In genomic region chr17:31517524-31517923, GRCh38 we compare ENCODE assay signal across 10 cellular contexts.
DNase-seq lines count a peak whose midpoint lies in the region; ATAC-seq, FAIRE-seq and TF ChIP-seq lines count a peak whose summit lies in the region.
"Had no signal": no experiment of that assay in that cellular context is flagged by ENCODE, and none has a peak within 500 bp of the region (broad histone marks: within the 10 kb centered on the region; RNA-seq: fewer than 3 reads in every experiment).

No MANE protein-coding gene starts in this region.

- H3T11ph ChIP-seq in H9 (ENCODE audit: low read length) = no peak overlapping the region

- H3K4ac ChIP-seq in H9 (ENCODE audit: low read depth, low read length) = no peak overlapping the region

- no peak for DNase-seq in D721Med (ENCODE audit: insufficient read length, low spot score)
- peak; percentile 82 for DNase-seq in H9
- DNase-seq in kidney tubule cell (ENCODE audit: low spot score) = peak; percentile 9
- no peak for DNase-seq in H4 (ENCODE audit: low spot score)
- DNase-seq in activated CD8-positive, alpha-beta memory T cell treated with anti-CD3 and anti-CD28 coated beads, Interleukin-2, amount 10 ng/mL, durations not matched to agents 7 days and 5 days = no peak
- DNase-seq: cerebellar nuclear complex, thyroid gland had no signal

- H2BK15ac ChIP-seq in H9 (ENCODE audit: low read depth, low read length) = no peak overlapping the region

- no peak overlapping the region for H3K9ac ChIP-seq in H9 (ENCODE audit: extremely low read depth, insufficient read length, low read length)

- H3K79me1 ChIP-seq in H9 (ENCODE audit: insufficient read depth, low read depth, low read length, poor library complexity, severe bottlenecking) = no peaks in the 10 kb centered on the region

- H3K4me1 Mint-ChIP-seq in H9 = peaks cover 7 to 9% of the 10 kb centered on the region in 2 experiments
- H3K4me1 Mint-ChIP-seq in activated CD8-positive, alpha-beta memory T cell treated with anti-CD3 and anti-CD28 coated beads, Interleukin-2, amount 10 ng/mL, durations not matched to agents 7 days and 5 days = peaks cover 18% of the 10 kb centered on the region

- no peak overlapping the region for H3K18ac ChIP-seq in H9 (ENCODE audit: insufficient read length, low read depth, low read length)

- H3K4me1 ChIP-seq in H9 (ENCODE audit: insufficient read depth, low read length) = no peaks in the 10 kb centered on the region
- H3K4me1 ChIP-seq: thyroid gland had no signal

- no peak overlapping the region for H4K5ac ChIP-seq in H9 (ENCODE audit: insufficient read length, low read depth, low read length)

- H4K20me1 ChIP-seq in H9 (ENCODE audit: control insufficient read depth, insufficient read depth, insufficient read length) = no peaks in the 10 kb centered on the region

- no peaks in the 10 kb centered on the region; a peak in 1 of 5 replicates for H3K9me3 Mint-ChIP-seq in H9
- H3K9me3 Mint-ChIP-seq in activated CD8-positive, alpha-beta memory T cell treated with anti-CD3 and anti-CD28 coated beads, Interleukin-2, amount 10 ng/mL, durations not matched to agents 7 days and 5 days (ENCODE audit: low read depth) = no peaks in the 10 kb centered on the region

- peak overlapping the region in 1 of 3 experiments; percentile 70; a peak in 2 of 7 replicates for H3K27ac Mint-ChIP-seq in H9
- no peak overlapping the region for H3K27ac Mint-ChIP-seq in activated CD8-positive, alpha-beta memory T cell treated with anti-CD3 and anti-CD28 coated beads, Interleukin-2, amount 10 ng/mL, durations not matched to agents 7 days and 5 days

- no peak overlapping the region for H2BK5ac ChIP-seq in H9 (ENCODE audit: insufficient read length, low read length)

- H3K4me3 Mint-ChIP-seq in H9 = no peak overlapping the region
- H3K4me3 Mint-ChIP-seq in activated CD8-positive, alpha-beta memory T cell treated with anti-CD3 and anti-CD28 coated beads, Interleukin-2, amount 10 ng/mL, durations not matched to agents 7 days and 5 days = no peak overlapping the region

- no peaks in the 10 kb centered on the region for H3K27me3 Mint-ChIP-seq in H9 (ENCODE audit: low read depth)
- H3K27me3 Mint-ChIP-seq in activated CD8-positive, alpha-beta memory T cell treated with anti-CD3 and anti-CD28 coated beads, Interleukin-2, amount 10 ng/mL, durations not matched to agents 7 days and 5 days = no peaks in the 10 kb centered on the region

- no peak overlapping the region for H2BK20ac ChIP-seq in H9 (ENCODE audit: low read depth, low read length, poor library complexity, severe bottlenecking)

- H3K23ac ChIP-seq in H9 (ENCODE audit: insufficient read length, low read depth, low read length) = no peak overlapping the region

- no CpG with 5 or more reads among the region's 11 CpGs for WGBS in H9 (ENCODE audit: extremely low coverage, insufficient read length, low lambda C conversion rate)

- no peak overlapping the region for H4K91ac ChIP-seq in H9 (ENCODE audit: insufficient read length, low read depth, low read length)

- no peak overlapping the region for H4K8ac ChIP-seq in H9 (replicated peaks; ENCODE audit: insufficient read length, low read depth, low read length)

- no peaks in the 10 kb centered on the region for H3K79me2 ChIP-seq in H9 (ENCODE audit: insufficient read depth, low read length)

- H3K27ac ChIP-seq in H9 (ENCODE audit: insufficient read length, low read depth, low read length) (no peak overlapping the region), VCaP (no peak overlapping the region)
- H3K27ac ChIP-seq: thyroid gland had no signal

- H3K14ac ChIP-seq in H9 (ENCODE audit: insufficient read depth, low read length) = no peak overlapping the region

- no peak overlapping the region for H2AFZ ChIP-seq in H9 (ENCODE audit: low read length)

- no peak overlapping the region for H2BK12ac ChIP-seq in H9 (ENCODE audit: insufficient read length, low read depth, low read length)

- H3K27me3 ChIP-seq in H9 (ENCODE audit: insufficient read depth, low read length) = no peaks in the 10 kb centered on the region
- H3K27me3 ChIP-seq: thyroid gland had no signal

- H3K56ac ChIP-seq in H9 (ENCODE audit: insufficient read length, low read depth, low read length) = no peak overlapping the region

- TF ChIP-seq CTCF in D721Med (IDR thresholded peaks at IDR 0.05; ENCODE audit: insufficient read depth, missing control alignments) (peak; percentile 60), H9 (conservative IDR thresholded peaks at IDR 0.05) (peak; percentile 64), VCaP (conservative IDR thresholded peaks at IDR 0.05) (peak; percentile 64)

- H3K36me3 Mint-ChIP-seq in H9 (ENCODE audit: insufficient read depth in 1 of 3, low read depth in 3 of 3) = peaks cover 8 to 29% (median 11%) of the 10 kb centered on the region in 3 experiments; a peak in 6 of 7 replicates
- peaks cover 16% of the 10 kb centered on the region for H3K36me3 Mint-ChIP-seq in activated CD8-positive, alpha-beta memory T cell treated with anti-CD3 and anti-CD28 coated beads, Interleukin-2, amount 10 ng/mL, durations not matched to agents 7 days and 5 days

- H2BK120ac ChIP-seq in H9 (ENCODE audit: low read depth, low read length, poor library complexity, severe bottlenecking) = no peak overlapping the region

- FAIRE-seq in D721Med (lab: Jason Lieb, UNC) = no peak

- ATAC-seq in GM18909 (IDR thresholded peaks at IDR 0.05; ENCODE audit: poor library complexity, unreplicated experiment) (no peak), GM21786 (IDR thresholded peaks at IDR 0.05; ENCODE audit: unreplicated experiment) (no peak)
- ATAC-seq in activated CD8-positive, alpha-beta memory T cell treated with anti-CD3 and anti-CD28 coated beads, Interleukin-2, amount 10 ng/mL, durations not matched to agents 7 days and 5 days = no peak

- no peak overlapping the region for H3K4me2 ChIP-seq in H9 (ENCODE audit: insufficient read depth, insufficient read length, low read length)

- H2AK5ac ChIP-seq in H9 (ENCODE audit: insufficient read length, low read length) = no peak overlapping the region

- H3K23me2 ChIP-seq in H9 (ENCODE audit: insufficient read length, low read depth, low read length, poor library complexity, severe bottlenecking) = no peaks in the 10 kb centered on the region

- CTCF ChIA-PET in activated CD8-positive, alpha-beta memory T cell treated with anti-CD3 and anti-CD28 coated beads, Interleukin-2, amount 10 ng/mL, durations not matched to agents 7 days and 5 days (lab: Charles Lee) = interaction anchor here (0.8 to 2.5 kb wide), 7 partner anchors 9 to 325 kb away, joined by 3 to 10 read pairs (median 4); no protein-coding TSS in a partner anchor

- H3K9me3 ChIP-seq in H9 (ENCODE audit: control insufficient read depth, low read depth, low read length) = no peaks in the 10 kb centered on the region
- H3K9me3 ChIP-seq: thyroid gland had no signal

Comparison
In these comparisons a context has a peak if more than half of its experiments do, and no peak if none do; other contexts are left out.
1. DNase-seq: peak in H9 (single experiment) and kidney tubule cell (single experiment); none in D721Med (single experiment), H4 (single experiment) and activated CD8-positive, alpha-beta memory T cell treated with anti-CD3 and anti-CD28 coated beads, Interleukin-2, amount 10 ng/mL, durations not matched to agents 7 days and 5 days (single experiment).
2. Peak in every context shown above with its lines, with median percentiles within 50 percentile points of each other: CTCF ChIP-seq.